In genomic region chr3:27508421-27508820, GRCh38 we compare ENCODE assay signal across 28 cellular contexts.
"Had no signal": no experiment of that assay in that cellular context is flagged by ENCODE, and none has a peak within 500 bp of the region (broad histone marks: within the 10 kb centered on the region; RNA-seq: fewer than 3 reads in every experiment).

No MANE protein-coding gene starts in this region.

- DNase-seq: cortex of kidney; dorsolateral prefrontal cortex; effector CD8-positive, alpha-beta T cell; foreskin fibroblast; glutamatergic neuron; immature natural killer cell; kidney; left colon; left ventricle myocardium superior; mesenchymal stem cell; midbrain; occipital lobe; retina; stimulated activated CD4-positive, alpha-beta T cell treated with anti-CD3 and anti-CD28 coated beads, Interleukin-2, amount 100 ng/mL, for 24 hours; stimulated activated CD4-positive, alpha-beta T cell treated with anti-CD3 and anti-CD28 coated beads, Interleukin-4, amount 100 ng/mL, for 4 hours; stimulated activated naive B cell treated with anti-CD40 and anti-IgM and Interleukin-4, amounts not matched to agents 10 μg/mL and 1 μg/mL and 100 μg/mL, for 72 hours; stimulated activated naive CD8-positive, alpha-beta T cell treated with anti-CD3 and anti-CD28 coated beads, Interleukin-15, amount 100 ng/mL, for 72 hours; testis; upper lobe of right lung had no signal

- H3K9ac ChIP-seq: parathyroid adenoma had no signal

- ATAC-seq: gastroesophageal sphincter; left ventricle myocardium superior; natural killer cell treated with Interleukin-12 subunit alpha and Interleukin-12 subunit beta and Interleukin-15 and Interleukin-18, amount 100 ng/mL, for 72 hours; sciatic nerve; stimulated activated naive B cell treated with anti-CD40 and anti-IgM and Interleukin-4, amounts not matched to agents 10 μg/mL and 1 μg/mL and 100 μg/mL, for 72 hours; stimulated activated naive CD8-positive, alpha-beta T cell treated with anti-CD3 and anti-CD28 coated beads, Interleukin-15, amount 100 ng/mL, for 72 hours had no signal

- H3K9me3 ChIP-seq: gastroesophageal sphincter, prostate gland, testis, tibial nerve, upper lobe of right lung, vagina had no signal

- H3K4me1 ChIP-seq: parathyroid adenoma, prostate gland, testis, vagina had no signal

- H3K27ac ChIP-seq: gastroesophageal sphincter, parathyroid adenoma, prostate gland, testis, tibial nerve, upper lobe of right lung, vagina had no signal

- H2AFZ ChIP-seq: parathyroid adenoma had no signal

- H3K4me3 ChIP-seq: dorsolateral prefrontal cortex, gastroesophageal sphincter, lung, prostate gland, skin epidermis, testis, tibial nerve, upper lobe of right lung, vagina had no signal

- H3K27me3 ChIP-seq: dorsolateral prefrontal cortex, gastroesophageal sphincter, testis, tibial nerve, upper lobe of right lung, vagina had no signal

- H3K79me2 ChIP-seq: parathyroid adenoma had no signal

- H3K36me3 ChIP-seq: gastroesophageal sphincter, prostate gland, tibial nerve, upper lobe of right lung, vagina had no signal
